Comparison of ENCODE assay signal across 8 cellular contexts in genomic region chr3:40524571-40525285, GRCh38. TPM values are rescaled to one million over a fixed set of nuclear protein-coding genes. Genes with fewer than 3 reads are reported as not detected.
DNase-seq lines count a peak whose midpoint lies in the region; ATAC-seq and TF ChIP-seq lines count a peak whose summit lies in the region.

TSS of gene ZNF621 (plus strand) at chr3:40524960. CDS start at chr3:40525841, 881 bp downstream.

- no peaks in the 10 kb centered on the region for H4K20me1 ChIP-seq in KMS-11 (ENCODE audit: insufficient read depth)

- no peaks in the 10 kb centered on the region for H3K4me1 ChIP-seq in KMS-11 (ENCODE audit: low read depth, poor library complexity, severe bottlenecking)
- H3K4me1 ChIP-seq in foreskin keratinocyte = peaks cover 5% of the 10 kb centered on the region
- peaks cover 14% of the 10 kb centered on the region for H3K4me1 ChIP-seq in neuron (ENCODE audit: insufficient read depth, low read length)
- H3K4me1 ChIP-seq in subcutaneous abdominal adipose tissue (ENCODE audit: control insufficient read depth in 5 of 5, insufficient read depth in 5 of 5, low read length in 5 of 5) = peaks cover 0 to 25% (median 21%) of the 10 kb centered on the region in 5 donors

- ATAC-seq in GM21786 (IDR thresholded peaks at IDR 0.05; ENCODE audit: unreplicated experiment) (peak; percentile 96), foreskin keratinocyte (peak; percentile 98)

- H3K36me3 ChIP-seq in KMS-11 (ENCODE audit: insufficient read depth) (no peaks in the 10 kb centered on the region), neuron (ENCODE audit: insufficient read depth, low read length) (peaks cover 29% of the 10 kb centered on the region), subcutaneous abdominal adipose tissue (ENCODE audit: control insufficient read depth in 5 of 5, insufficient read depth in 5 of 5, low read length in 5 of 5) (peaks cover 5 to 25% (median 14%) of the 10 kb centered on the region in 5 donors)

- peaks cover 3% of the 10 kb centered on the region for H3K9me3 ChIP-seq in neuron (ENCODE audit: low read length)
- no peaks in the 10 kb centered on the region for H3K9me3 ChIP-seq in subcutaneous abdominal adipose tissue (ENCODE audit: control insufficient read depth in 5 of 5, low read length in 5 of 5)

- H3K4me3 ChIP-seq in KMS-11 (IDR thresholded peaks at IDR 0.05; ENCODE audit: insufficient read depth, low read depth, low read length) (no peak within 1 kb of the TSS), neuron (ENCODE audit: low read length) (peak within 1 kb of the TSS; percentile 70), subcutaneous abdominal adipose tissue (ENCODE audit: low read depth in 1 of 5, low read length in 5 of 5) (peak within 1 kb of the TSS; percentile 80 to 97 (median 91))

- H2AFZ ChIP-seq in KMS-11 (ENCODE audit: low read depth) = peak within 1 kb of the TSS; percentile 93
- H2AFZ ChIP-seq in neuron (ENCODE audit: low read depth, low read length) = peak within 1 kb of the TSS; percentile 63

- TF ChIP-seq CTCF in KMS-11 (conservative IDR thresholded peaks at IDR 0.05; ENCODE audit: low read depth, low read length) (no peak), foreskin keratinocyte (conservative IDR thresholded peaks at IDR 0.05) (peak; percentile 29)

- H3K27me3 ChIP-seq in KMS-11 (ENCODE audit: insufficient read depth, low read depth) = no peaks in the 10 kb centered on the region
- H3K27me3 ChIP-seq in foreskin keratinocyte = no peaks in the 10 kb centered on the region
- no peaks in the 10 kb centered on the region for H3K27me3 ChIP-seq in neuron (ENCODE audit: insufficient read depth, low read length)
- H3K27me3 ChIP-seq in subcutaneous abdominal adipose tissue (ENCODE audit: control insufficient read depth in 5 of 5, insufficient read depth in 4 of 5, low read length in 5 of 5) = no peaks in the 10 kb centered on the region

- H3K27ac ChIP-seq in KMS-11 (peak within 1 kb of the TSS; percentile 38), foreskin keratinocyte (peak within 1 kb of the TSS; percentile 83), subcutaneous abdominal adipose tissue (ENCODE audit: low read depth, low read length) (peak within 1 kb of the TSS; percentile 79)

- peak within 1 kb of the TSS; percentile 80 for H3K4me2 ChIP-seq in KMS-11

- H3K79me2 ChIP-seq in KMS-11 (ENCODE audit: insufficient read depth, low read depth) = no peaks in the 10 kb centered on the region

- DNase-seq in ELF-1 (ENCODE audit: low read depth, low spot score) (peak; percentile 91), SHP77 treated with DMSO at 0.1 percent for 48 hours (lab: John Stamatoyannopoulos, UW) (peak; percentile 41), activated gamma-delta T cell treated with Interleukin-2 at 50 U/mL for 16 hours (peak; percentile 82), foreskin keratinocyte (peak; percentile 53 to 75)

- H3K9ac ChIP-seq in KMS-11 (peak within 1 kb of the TSS; percentile 80), subcutaneous abdominal adipose tissue (ENCODE audit: low read length in 5 of 5) (peak within 1 kb of the TSS; percentile 86 to 99 (median 95))

RNA-seq across cellular contexts. Expression of gene ZNF621, which starts in this region (rescaled TPM):
- 10.8 and 11.0 TPM in 2 replicates for total RNA-seq in foreskin keratinocyte
- polyA plus RNA-seq in foreskin keratinocyte = 4.3 and 4.8 TPM in 2 replicates

Comparison
In these comparisons a context has a peak if more than half of its experiments do, and no peak if none do; other contexts are left out.
1. DNase-seq: peak in every context shown above with its lines; median percentile 91 in ELF-1; 82 in activated gamma-delta T cell treated with Interleukin-2 at 50 U/mL for 16 hours; 64 in foreskin keratinocyte; 41 in SHP77 treated with DMSO at 0.1 percent for 48 hours.